ENCODE assay signal across 12 cellular contexts in the genomic region with DNA sequence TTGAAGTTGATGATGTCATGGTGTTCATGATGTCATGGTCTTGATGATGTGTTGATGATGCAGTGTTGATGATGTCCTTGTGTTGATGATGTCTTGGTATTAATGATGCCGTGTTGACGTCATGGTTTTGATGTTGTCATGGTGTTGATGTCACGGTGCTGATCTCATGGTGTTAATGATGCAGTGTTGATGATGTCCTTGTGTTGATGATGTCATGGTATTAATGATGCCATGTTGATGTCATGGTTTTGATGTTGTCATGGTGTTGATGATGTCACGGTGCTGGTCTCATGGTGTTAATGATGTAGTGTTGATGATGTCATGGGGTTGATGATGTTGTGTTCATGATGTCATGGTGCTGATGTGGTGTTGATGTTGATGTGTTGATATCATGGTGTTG. TPM values are rescaled to one million over a fixed set of nuclear protein-coding genes. Genes with fewer than 3 reads are reported as not detected.
A peak's percentile ranks its signal among the peaks of the same experiment; 100 is the strongest.
DNase-seq lines count a peak whose midpoint lies in the region; ATAC-seq and TF ChIP-seq lines count a peak whose summit lies in the region.
"Had no signal": no experiment of that assay in that cellular context is flagged by ENCODE, and none has a peak within 500 bp of the region (broad histone marks: within the 10 kb centered on the region; RNA-seq: fewer than 3 reads in every experiment).

No MANE protein-coding gene starts in this region.

- no peak overlapping the region for H3K4me3 Mint-ChIP-seq in chondrocyte (ENCODE audit: unreplicated experiment)
- H3K4me3 Mint-ChIP-seq: activated naive CD4-positive, alpha-beta T cell treated with anti-CD3 and anti-CD28 coated beads, Interleukin-2, amount 50 U/mL, for 24 hours had no signal

- no peaks in the 10 kb centered on the region for H3K36me3 Mint-ChIP-seq in chondrocyte (ENCODE audit: low read depth)
- H3K36me3 Mint-ChIP-seq: activated naive CD4-positive, alpha-beta T cell treated with anti-CD3 and anti-CD28 coated beads, Interleukin-2, amount 50 U/mL, for 24 hours had no signal

- no peak for ATAC-seq in HG03354 (IDR thresholded peaks at IDR 0.05; ENCODE audit: poor library complexity, severe bottlenecking, unreplicated experiment)
- ATAC-seq: heart right ventricle had no signal

- H3K4me1 Mint-ChIP-seq in chondrocyte (ENCODE audit: low read depth): no peaks in the 10 kb centered on the region
- H3K4me1 Mint-ChIP-seq: activated naive CD4-positive, alpha-beta T cell treated with anti-CD3 and anti-CD28 coated beads, Interleukin-2, amount 50 U/mL, for 24 hours had no signal

- no peak overlapping the region for H3K27ac Mint-ChIP-seq in chondrocyte (ENCODE audit: unreplicated experiment)
- H3K27ac Mint-ChIP-seq: activated naive CD4-positive, alpha-beta T cell treated with anti-CD3 and anti-CD28 coated beads, Interleukin-2, amount 50 U/mL, for 24 hours had no signal

- TF ChIP-seq CTCF in epithelial cell of esophagus (IDR thresholded peaks at IDR 0.05; ENCODE audit: insufficient read depth, low read depth, low read length, missing control alignments) (no peak), chondrocyte (IDR thresholded peaks at IDR 0.05) (no peak)

- H3K4me3 ChIP-seq in epithelial cell of esophagus (ENCODE audit: low read length): no peak overlapping the region
- H3K4me3 ChIP-seq: dorsolateral prefrontal cortex, heart right ventricle, transverse colon had no signal

- peaks cover 4% of the 10 kb centered on the region for H3K27me3 Mint-ChIP-seq in chondrocyte (ENCODE audit: low read depth)

- H3K9me3 Mint-ChIP-seq in chondrocyte (ENCODE audit: low read depth): no peaks in the 10 kb centered on the region
- H3K9me3 Mint-ChIP-seq: activated naive CD4-positive, alpha-beta T cell treated with anti-CD3 and anti-CD28 coated beads, Interleukin-2, amount 50 U/mL, for 24 hours had no signal

- DNase-seq in CD1c-positive myeloid dendritic cell (ENCODE audit: extremely low spot score) (peak; percentile 20), ELR (ENCODE audit: low read depth) (peak; percentile 20), RKO (ENCODE audit: low spot score) (peak; percentile 49), epithelial cell of esophagus (ENCODE audit: low read depth) (peak; percentile 38), chondrocyte (ENCODE audit: low spot score) (no peak), 8988T (no peak)
- DNase-seq: dorsolateral prefrontal cortex, heart right ventricle, NCI-H2029, transverse colon had no signal

RNA-seq across cellular contexts. Expression of gene RIMBP2, which starts 48.0 kb away (rescaled TPM):
- total RNA-seq in chondrocyte: 0.18 to 0.92 TPM (median 0.30 TPM) in 3 replicates

Comparison
In these comparisons a context has a peak if more than half of its experiments do, and no peak if none do; other contexts are left out.
1. DNase-seq: peak in CD1c-positive myeloid dendritic cell (single experiment), ELR (single experiment), RKO (single experiment) and epithelial cell of esophagus (single experiment); none in chondrocyte (single experiment) and 8988T (single experiment).